Comparison of ENCODE assay signal across 8 cellular contexts in the genomic region with DNA sequence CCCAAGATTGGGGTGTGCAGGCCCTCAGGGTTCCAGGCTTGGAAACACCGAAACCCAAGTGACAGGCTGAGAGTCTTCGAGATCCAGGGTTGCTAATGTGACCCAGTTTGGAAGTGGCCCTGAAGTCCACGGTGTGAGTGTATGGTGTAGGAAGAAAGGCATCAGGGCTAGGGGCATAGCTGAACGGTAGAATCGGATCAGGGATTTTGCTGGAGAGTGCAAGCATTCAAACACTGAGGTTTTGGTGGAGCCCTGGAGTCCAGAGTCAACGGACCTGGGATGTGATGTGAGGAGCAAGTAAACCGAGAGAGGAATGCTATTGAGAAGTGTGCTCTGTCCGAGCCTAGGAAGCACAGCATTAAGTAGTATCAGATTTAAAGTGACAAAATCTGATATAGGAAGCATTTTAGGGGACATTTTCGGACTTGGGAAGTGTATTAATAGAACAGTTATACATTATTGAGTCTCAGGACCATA. TPM values are rescaled to one million over a fixed set of nuclear protein-coding genes. Genes with fewer than 3 reads are reported as not detected.
DNase-seq lines count a peak whose midpoint lies in the region; ATAC-seq and TF ChIP-seq lines count a peak whose summit lies in the region.

No MANE protein-coding gene starts in this region.

- peaks cover 53% of the 10 kb centered on the region for H3K4me1 ChIP-seq in CD4-positive, CD25-positive, alpha-beta regulatory T cell (ENCODE audit: control insufficient read depth, insufficient read depth, low read length, poor library complexity, severe bottlenecking)
- H3K4me1 ChIP-seq in osteoblast (ENCODE audit: insufficient read depth, low read length), result peaks cover 20% of the 10 kb centered on the region

- no peaks in the 10 kb centered on the region for H3K27me3 Mint-ChIP-seq in CD4-positive, CD25-positive, alpha-beta regulatory T cell
- H3K27me3 Mint-ChIP-seq in HFFc6 (ENCODE audit: insufficient read depth), result peaks cover 3% of the 10 kb centered on the region; the same call in 1 of the 2 replicates
- H3K27me3 Mint-ChIP-seq in T-helper 17 cell, result no peaks in the 10 kb centered on the region

- no peak for TF ChIP-seq CTCF in HFFc6 (IDR thresholded peaks at IDR 0.05)
- TF ChIP-seq CTCF in fibroblast of villous mesenchyme (IDR thresholded peaks at IDR 0.05; ENCODE audit: insufficient read depth, low read depth, low read length), result no peak
- no peak for TF ChIP-seq CTCF in osteoblast (IDR thresholded peaks at IDR 0.05; ENCODE audit: extremely low read depth, low read depth, low read length)

- peak overlapping the region; percentile 93 for H3K4me2 ChIP-seq in osteoblast (ENCODE audit: insufficient read depth, low read length)

- no peak for ATAC-seq in CD4-positive, CD25-positive, alpha-beta regulatory T cell (ENCODE audit: low read depth in 2 of 2)
- ATAC-seq in T-helper 17 cell, result no peak
- no peak for ATAC-seq in GM21786 (IDR thresholded peaks at IDR 0.05; ENCODE audit: unreplicated experiment)

- peak overlapping the region; percentile 87 for H2AFZ ChIP-seq in osteoblast (ENCODE audit: low read length)

- H3K4me3 Mint-ChIP-seq in CD4-positive, CD25-positive, alpha-beta regulatory T cell, result peak overlapping the region; percentile 91 to 99 (median 98)
- H3K4me3 Mint-ChIP-seq in HFFc6, result peak overlapping the region; percentile 93
- peak overlapping the region; percentile 99 for H3K4me3 Mint-ChIP-seq in T-helper 17 cell

- H3K4me3 ChIP-seq in CD4-positive, CD25-positive, alpha-beta regulatory T cell (ENCODE audit: low read depth, low read length), result peak overlapping the region; percentile 96
- H3K4me3 ChIP-seq in fibroblast of villous mesenchyme (ENCODE audit: low read depth, low read length) (peak overlapping the region; percentile 88), osteoblast (ENCODE audit: insufficient read depth, low read length) (peak overlapping the region; percentile 97)

- H3K9me3 ChIP-seq in CD4-positive, CD25-positive, alpha-beta regulatory T cell (ENCODE audit: control insufficient read depth in 2 of 2, low read length in 2 of 2), result no peaks in the 10 kb centered on the region
- no peaks in the 10 kb centered on the region for H3K9me3 ChIP-seq in T-helper 17 cell (ENCODE audit: control insufficient read depth, low read length, poor library complexity, severe bottlenecking)
- H3K9me3 ChIP-seq in osteoblast (ENCODE audit: low read depth, low read length), result no peaks in the 10 kb centered on the region

- peaks cover 81% of the 10 kb centered on the region for H3K79me2 ChIP-seq in osteoblast (ENCODE audit: insufficient read depth, low read length)

- peak overlapping the region; percentile 99 for H3K27ac ChIP-seq in CD4-positive, CD25-positive, alpha-beta regulatory T cell (ENCODE audit: insufficient read depth, low read length, poor library complexity, severe bottlenecking)
- H3K27ac ChIP-seq in osteoblast (ENCODE audit: low read depth, low read length), result peak overlapping the region; percentile 93

- peaks cover 9% of the 10 kb centered on the region for H4K20me1 ChIP-seq in osteoblast (ENCODE audit: insufficient read depth, low read length)

- H3K27me3 ChIP-seq in CD4-positive, CD25-positive, alpha-beta regulatory T cell (ENCODE audit: control insufficient read depth, insufficient read depth, low read length), result no peaks in the 10 kb centered on the region
- H3K27me3 ChIP-seq in osteoblast (ENCODE audit: insufficient read depth, low read length), result no peaks in the 10 kb centered on the region

- no peak for DNase-seq in CD4-positive, CD25-positive, alpha-beta regulatory T cell
- peak; percentile 19 for DNase-seq in HFFc6
- no peak for DNase-seq in T-helper 17 cell
- peak; percentile 22 for DNase-seq in fibroblast of villous mesenchyme (ENCODE audit: low read depth)
- DNase-seq in osteoblast (ENCODE audit: insufficient read length, low spot score, missing footprints), result no peak
- no peak for DNase-seq in NCI-H1105 treated with DMSO at 0.1 percent for 48 hours (lab: John Stamatoyannopoulos, UW)
- no peak for DNase-seq in activated CD8-positive, alpha-beta memory T cell treated with anti-CD3 and anti-CD28 coated beads for 24 hours

- peaks cover 20% of the 10 kb centered on the region for H3K36me3 Mint-ChIP-seq in CD4-positive, CD25-positive, alpha-beta regulatory T cell
- H3K36me3 Mint-ChIP-seq in HFFc6 (ENCODE audit: low read depth) (peaks cover 22% of the 10 kb centered on the region), T-helper 17 cell (ENCODE audit: low read depth) (peaks cover 4% of the 10 kb centered on the region)

- H3K4me1 Mint-ChIP-seq in CD4-positive, CD25-positive, alpha-beta regulatory T cell, result peaks cover 30 to 83% (median 56%) of the 10 kb centered on the region in 4 donors
- peaks cover 53% of the 10 kb centered on the region for H3K4me1 Mint-ChIP-seq in HFFc6 (ENCODE audit: low read depth)
- H3K4me1 Mint-ChIP-seq in T-helper 17 cell, result peaks cover 59% of the 10 kb centered on the region

- peak overlapping the region; percentile 98 to 99 (median 98) for H3K27ac Mint-ChIP-seq in CD4-positive, CD25-positive, alpha-beta regulatory T cell
- peak overlapping the region; percentile 92 for H3K27ac Mint-ChIP-seq in HFFc6
- H3K27ac Mint-ChIP-seq in T-helper 17 cell, result peak overlapping the region; percentile 99

- H3K36me3 ChIP-seq in CD4-positive, CD25-positive, alpha-beta regulatory T cell (ENCODE audit: control insufficient read depth, insufficient read depth, low read length), result no peaks in the 10 kb centered on the region
- peaks cover 5% of the 10 kb centered on the region for H3K36me3 ChIP-seq in osteoblast (ENCODE audit: insufficient read depth, low read length)

- peaks cover 0 to 2% (median 0%) of the 10 kb centered on the region in 7 donors for H3K9me3 Mint-ChIP-seq in CD4-positive, CD25-positive, alpha-beta regulatory T cell
- no peaks in the 10 kb centered on the region; the same call in 1 of the 2 replicates for H3K9me3 Mint-ChIP-seq in HFFc6

RNA-seq across cellular contexts. Expression of a gene that starts 1.0 kb away (rescaled TPM):
- total RNA-seq in CD4-positive, CD25-positive, alpha-beta regulatory T cell, result 61.1 TPM
- 10 to 100 TPM; 51.2 to 59.0 (median 56.1) TPM for polyA plus RNA-seq in CD4-positive, CD25-positive, alpha-beta regulatory T cell
- total RNA-seq in HFFc6 (2021; fragmentation: NEBNext Ultra II Directional; extraction: Animal tissue kit (Norgen Biotek cat#: 25700)), result 10 to 100 TPM; 31.0 to 48.1 (median 43.8) TPM
- total RNA-seq in T-helper 17 cell (10 to 100 TPM; 42.3 to 45.7 TPM), fibroblast of villous mesenchyme (19.0 TPM in 2 replicates), osteoblast (24.2 TPM in 2 replicates)

RNA-seq across cellular contexts. Expression of a gene that starts 27.0 kb away (rescaled TPM):
- 3.8 TPM for total RNA-seq in CD4-positive, CD25-positive, alpha-beta regulatory T cell
- 1 to 10 TPM; 1.0 to 3.3 (median 1.6) TPM for polyA plus RNA-seq in CD4-positive, CD25-positive, alpha-beta regulatory T cell
- total RNA-seq in HFFc6 (2021; fragmentation: NEBNext Ultra II Directional; extraction: Animal tissue kit (Norgen Biotek cat#: 25700)), result under 1 TPM in 3 of 6 experiments, not detected in 3; 0.05 to 0.14 (median 0.09) TPM
- 1 to 10 TPM; 1.7 to 2.1 TPM for total RNA-seq in T-helper 17 cell
- total RNA-seq in fibroblast of villous mesenchyme, result 0.32 and 0.86 TPM in 2 replicates
- 3.5 and 6.2 TPM in 2 replicates for total RNA-seq in osteoblast

Comparison
In these comparisons a context has a peak if more than half of its experiments do, and no peak if none do; other contexts are left out.
1. DNase-seq: peak in HFFc6 (single experiment) and fibroblast of villous mesenchyme (single experiment); none in CD4-positive, CD25-positive, alpha-beta regulatory T cell (0 of 3), T-helper 17 cell (0 of 3), osteoblast (single experiment), NCI-H1105 treated with DMSO at 0.1 percent for 48 hours (single experiment) and activated CD8-positive, alpha-beta memory T cell treated with anti-CD3 and anti-CD28 coated beads for 24 hours (single experiment).
2. Peak in every context shown above with its lines, with median percentiles within 50 percentile points of each other: H3K4me3 ChIP-seq, H3K27ac Mint-ChIP-seq and H3K4me3 Mint-ChIP-seq.